9 cellular contexts compared by ENCODE assay signal in the genomic region with DNA sequence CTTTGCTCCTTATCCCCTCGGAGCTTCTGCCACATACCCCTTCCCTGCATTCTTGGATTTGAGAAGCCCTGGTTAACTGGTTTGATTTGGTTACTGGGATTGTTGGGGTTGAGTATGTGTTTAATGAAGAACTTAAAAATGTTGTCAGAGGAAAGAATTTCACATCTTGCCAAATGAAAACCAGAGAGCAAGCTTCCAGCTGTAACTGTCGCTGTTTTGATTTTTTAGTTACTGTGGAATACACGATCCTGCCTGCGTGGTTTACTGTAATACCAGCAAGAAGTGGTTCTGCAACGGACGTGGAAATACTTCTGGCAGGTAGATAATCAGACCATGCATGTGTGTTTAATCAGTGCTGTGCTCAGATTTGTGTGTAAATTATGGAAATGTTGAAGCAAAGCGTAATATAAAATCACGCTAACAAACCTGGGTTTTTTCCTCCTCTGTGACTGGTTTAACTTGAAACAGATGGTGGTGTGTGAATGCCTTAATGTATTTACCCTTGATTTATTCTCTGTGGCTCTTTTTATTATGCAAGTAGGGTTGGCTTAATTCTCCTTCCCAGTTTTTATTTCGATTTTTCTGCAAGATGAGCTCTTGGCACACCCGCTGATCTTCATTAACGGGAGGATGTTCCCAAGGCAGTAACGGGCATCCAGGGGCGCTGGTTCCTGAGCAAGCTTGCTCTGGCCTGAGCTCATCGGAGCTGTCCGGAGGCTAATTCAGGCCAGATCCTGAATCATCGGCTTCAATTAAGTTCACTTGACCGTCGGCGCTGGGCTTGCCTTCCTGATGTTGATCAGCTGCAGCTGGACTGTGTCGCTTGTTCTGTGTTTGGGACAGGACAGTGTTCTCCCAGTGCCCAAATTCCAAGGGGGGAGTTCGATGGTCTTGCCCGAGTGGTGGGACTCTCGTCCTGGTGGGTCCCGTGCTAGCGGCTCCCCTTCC. TPM values are rescaled to one million over a fixed set of nuclear protein-coding genes. Genes with fewer than 3 reads are reported as not detected.
DNase-seq lines count a peak whose midpoint lies in the region; ATAC-seq and TF ChIP-seq lines count a peak whose summit lies in the region.
"Had no signal": no experiment of that assay in that cellular context is flagged by ENCODE, and none has a peak within 500 bp of the region (broad histone marks: within the 10 kb centered on the region; RNA-seq: fewer than 3 reads in every experiment).

No MANE protein-coding gene starts in this region.

- peaks cover 62% of the 10 kb centered on the region for H3K4me1 ChIP-seq in mammary epithelial cell (ENCODE audit: insufficient read depth, low read length)
- peaks cover 34% of the 10 kb centered on the region for H3K4me1 ChIP-seq in mucosa of stomach (ENCODE audit: control insufficient read depth, insufficient read depth, low read length)
- no peaks in the 10 kb centered on the region for H3K4me1 ChIP-seq in aorta (ENCODE audit: control insufficient read depth in 1 of 2, insufficient read depth in 2 of 2, low read length in 2 of 2)

- no peak overlapping the region for H3K4me2 ChIP-seq in mammary epithelial cell (ENCODE audit: insufficient read depth, low read depth, low read length)

- H3K9ac ChIP-seq in mammary epithelial cell (ENCODE audit: insufficient read depth, low read length) (no peak overlapping the region), mucosa of stomach (ENCODE audit: low read length) (peak overlapping the region; percentile 19)

- H3K4me3 Mint-ChIP-seq in MCF 10A (ENCODE audit: unreplicated experiment), result no peak overlapping the region

- BruUV-seq in MCF 10A (replicated peaks; lab: Mats Ljungman, UMichigan), result no TSS peak
- no TSS peak for BruUV-seq in mammary epithelial cell (replicated peaks; lab: Mats Ljungman, UMichigan)

- ATAC-seq in aorta (ENCODE audit: low FRiP score), result peak; percentile 56
- no peak for ATAC-seq in GM18505 (IDR thresholded peaks at IDR 0.05; ENCODE audit: unreplicated experiment)

- DNase-seq in MCF 10A (ENCODE audit: unreplicated experiment) (no peak), mammary epithelial cell (no peak), dorsolateral prefrontal cortex (no peak), aorta (peak; percentile 70 to 80), globus pallidus (ENCODE audit: low spot score) (no peak), DMS 273 treated with DMSO at 0.1 percent for 48 hours (lab: John Stamatoyannopoulos, UW) (no peak)

- 70% methylated on average over 25 of the region's 25 CpGs for WGBS in mammary epithelial cell (ENCODE audit: low coverage, missing lambda C conversion rate)
- 72 to 73% methylated on average over 25 of the region's 25 CpGs for WGBS in aorta, 2 donors

- dilution Hi-C loops in mammary epithelial cell (cut with HindIII; ENCODE audit: low sequenced_read_pairs), result loop anchor here (5.0 kb wide), 2 partner anchors 80 to 90 kb away; no protein-coding TSS in a partner anchor

- H3K9me3 ChIP-seq in mammary epithelial cell (replicated peaks; ENCODE audit: insufficient read depth, low read length), result no peaks in the 10 kb centered on the region
- no peaks in the 10 kb centered on the region for H3K9me3 ChIP-seq in mucosa of stomach (ENCODE audit: control insufficient read depth, low read length)
- no peaks in the 10 kb centered on the region for H3K9me3 ChIP-seq in aorta (ENCODE audit: control insufficient read depth, low read length)

- peaks cover 73% of the 10 kb centered on the region for H3K36me3 Mint-ChIP-seq in MCF 10A (ENCODE audit: insufficient read depth, unreplicated experiment)

- TF ChIP-seq CTCF in MCF 10A (IDR thresholded peaks at IDR 0.05; ENCODE audit: unreplicated experiment), result no peak
- no peak for TF ChIP-seq CTCF in mammary epithelial cell (conservative IDR thresholded peaks at IDR 0.05 in 1 of 2, IDR thresholded peaks at IDR 0.05 in 1 of 2; ENCODE audit: extremely low read depth in 1 of 2, insufficient read depth in 1 of 2, low read depth in 1 of 2, low read length in 2 of 2)
- TF ChIP-seq CTCF in dorsolateral prefrontal cortex (IDR thresholded peaks at IDR 0.05 in 54 of 56, conservative IDR thresholded peaks at IDR 0.05 in 2 of 56; ENCODE audit: low read depth in 1 of 56, partially characterized antibody in 56 of 56), result peak in 20 of 56 donors; percentile 0 to 41 (median 19)

- H2AFZ ChIP-seq in mammary epithelial cell (ENCODE audit: low read depth, low read length), result no peak overlapping the region

- H3K27ac Mint-ChIP-seq in MCF 10A (ENCODE audit: low read depth, unreplicated experiment), result peak overlapping the region; percentile 46

- H3K27me3 Mint-ChIP-seq in MCF 10A (ENCODE audit: insufficient read depth, unreplicated experiment), result no peaks in the 10 kb centered on the region

- H3K79me2 ChIP-seq in mammary epithelial cell (ENCODE audit: insufficient read depth, low read length), result peaks cover 88% of the 10 kb centered on the region

- no peaks in the 10 kb centered on the region for H3K9me3 Mint-ChIP-seq in MCF 10A (ENCODE audit: unreplicated experiment)

- H3K27ac ChIP-seq in mammary epithelial cell (ENCODE audit: insufficient read depth, low read depth, low read length) (no peak overlapping the region), dorsolateral prefrontal cortex (peak overlapping the region in 57 of 59 donors; percentile 44 to 93 (median 80)), aorta (ENCODE audit: low read depth in 1 of 2, low read length in 2 of 2) (peak overlapping the region in 1 of 2 donors; percentile 19)

- H3K4me3 ChIP-seq in mammary epithelial cell (replicated peaks in 1 of 3; ENCODE audit: insufficient read depth in 1 of 3, low read depth in 2 of 3, low read length in 3 of 3) (no peak overlapping the region), dorsolateral prefrontal cortex (peak overlapping the region in 18 of 59 donors; percentile 2 to 35 (median 17)), mucosa of stomach (ENCODE audit: low read length) (no peak overlapping the region), aorta (ENCODE audit: low read length in 2 of 2) (no peak overlapping the region)

- CTCF ChIA-PET in MCF 10A (lab: Yijun Ruan, JAX) (interaction anchor here (0.5 to 7.7 kb wide), 38 partner anchors 9 to 449 kb away, joined by 3 to 69 read pairs (median 4); a partner anchor contains a TSS), mammary epithelial cell (lab: Charles Lee; ENCODE audit: low non-redundant PET) (interaction anchor here (0.6 to 1.3 kb wide), 7 partner anchors 16 to 378 kb away, joined by 3 to 15 read pairs (median 6); a partner anchor contains a TSS)

- peaks cover 8% of the 10 kb centered on the region for H4K20me1 ChIP-seq in mammary epithelial cell (ENCODE audit: insufficient read depth, low read length)

- intact Hi-C loops in MCF 10A (cut with micrococcal nuclease) (loop anchor here (1.0 kb wide), 2 partner anchors 74 to 253 kb away; no protein-coding TSS in a partner anchor), mammary epithelial cell (cut with micrococcal nuclease) (loop anchor here (1.0 to 5.0 kb wide), 6 partner anchors 15 to 395 kb away; no protein-coding TSS in a partner anchor), dorsolateral prefrontal cortex (cut with DNase I) (loop anchor here (2.0 to 5.0 kb wide), 5 partner anchors 165 to 395 kb away; a partner anchor contains a TSS), aorta (cut with DNase I) (loop anchor here (2.0 to 10.0 kb wide), 5 partner anchors 163 to 393 kb away; a partner anchor contains a TSS)

- H3K27me3 ChIP-seq in mammary epithelial cell (ENCODE audit: insufficient read depth, low read length) (no peaks in the 10 kb centered on the region), dorsolateral prefrontal cortex (no peaks in the 10 kb centered on the region), mucosa of stomach (ENCODE audit: control insufficient read depth, insufficient read depth, low read length) (no peaks in the 10 kb centered on the region), aorta (ENCODE audit: control insufficient read depth in 1 of 2, insufficient read depth in 2 of 2, low read length in 1 of 2) (no peaks in the 10 kb centered on the region)

- in situ Hi-C loops in mammary epithelial cell (cut with MboI; ENCODE audit: low sequenced_read_pairs in 2 of 2), result loop anchor here in 1 of 2 donors (10.0 kb wide), 2 partner anchors 253 to 393 kb away; no protein-coding TSS in a partner anchor

- no peak for TF ChIP-seq POLR2A in GM18505 (IDR thresholded peaks at IDR 0.05; ENCODE audit: borderline replicate concordance, extremely low read depth, insufficient read depth, insufficient read length)

- POLR2A ChIA-PET in MCF 10A (lab: Yijun Ruan, JAX), result interaction anchor here (0.9 to 4.0 kb wide), 5 partner anchors 16 to 276 kb away, joined by 3 to 12 read pairs (median 5); a partner anchor contains a TSS

- peaks cover 7% of the 10 kb centered on the region for H3K36me3 ChIP-seq in mammary epithelial cell (ENCODE audit: insufficient read depth, low read length)
- peaks cover 30% of the 10 kb centered on the region for H3K36me3 ChIP-seq in mucosa of stomach (ENCODE audit: control insufficient read depth, insufficient read depth, low read length)
- peaks cover 0 to 2% of the 10 kb centered on the region in 2 donors for H3K36me3 ChIP-seq in aorta (ENCODE audit: control insufficient read depth in 1 of 2, insufficient read depth in 2 of 2, low read length in 1 of 2)

- peaks cover 20% of the 10 kb centered on the region for H3K4me1 Mint-ChIP-seq in MCF 10A (ENCODE audit: insufficient read depth, unreplicated experiment)

RNA-seq across cellular contexts. Expression of a gene that starts 16.0 kb away (rescaled TPM):
- total RNA-seq in MCF 10A (2022) (79.8 and 85.0 TPM in 2 replicates), mammary epithelial cell (10 to 100 TPM; 74.5 to 82.0 TPM), dorsolateral prefrontal cortex (100 to 1,000 TPM in 4 of 120 experiments, 10 to 100 TPM in 116; 53.7 to 101 (median 75.4) TPM), aorta (10 to 100 TPM; 53.7 to 75.6 TPM)
- polyA plus RNA-seq in mammary epithelial cell (49.9 TPM), aorta (10 to 100 TPM; 16.5 to 40.4 TPM)
- polyA minus RNA-seq in mammary epithelial cell, result 163 TPM

RNA-seq across cellular contexts. Expression of a gene that starts 48.2 kb away (rescaled TPM):
- total RNA-seq in MCF 10A (2022) (not detected in 2 replicates), mammary epithelial cell (1 to 10 TPM in 1 of 2 donors, under 1 TPM in 1; 0.33 to 1.4 TPM), dorsolateral prefrontal cortex (100 to 1,000 TPM in 106 of 120 experiments, 10 to 100 TPM in 14; 81.6 to 211 (median 120) TPM), aorta (1 to 10 TPM in 1 of 2 donors, under 1 TPM in 1; 0.49 to 3.3 TPM)
- polyA plus RNA-seq in mammary epithelial cell (0.65 TPM), aorta (1 to 10 TPM in 1 of 2 donors, under 1 TPM in 1; 0.51 to 1.3 TPM)
- not detected for polyA minus RNA-seq in mammary epithelial cell

RNA-seq across cellular contexts. Expression of a gene that starts 56.7 kb away (rescaled TPM):
- total RNA-seq in MCF 10A (2022) (not detected in 2 replicates), mammary epithelial cell (1 to 10 TPM in 1 of 2 donors, not detected in 1; 1.2 TPM), dorsolateral prefrontal cortex (under 1 TPM in 7 of 120 experiments, not detected in 113; 0.21 to 0.63 (median 0.39) TPM), aorta (100 to 1,000 TPM in 1 of 2 donors, 10 to 100 TPM in 1; 15.8 to 142 TPM)
- polyA plus RNA-seq in mammary epithelial cell (not detected), aorta (10 to 100 TPM in 1 of 2 donors, 1 to 10 TPM in 1; 9.8 to 14.4 TPM)
- not detected for polyA minus RNA-seq in mammary epithelial cell
- total RNA-seq: left colon had no signal

Comparison
In these comparisons a context has a peak if more than half of its experiments do, and no peak if none do; other contexts are left out.
1. DNase-seq: peak in aorta (2 of 2); none in MCF 10A (single experiment), mammary epithelial cell (single experiment), dorsolateral prefrontal cortex (0 of 10), globus pallidus (single experiment) and DMS 273 treated with DMSO at 0.1 percent for 48 hours (single experiment).
2. RNA of a gene that starts 48.2 kb away (total RNA-seq): 81.6 to 211 TPM in dorsolateral prefrontal cortex; 0.49 to 3.3 TPM in aorta, 0.33 to 1.4 TPM in mammary epithelial cell and not detected in MCF 10A; every median in the first group is over 10 times any median in the second.
3. RNA of a gene that starts 56.7 kb away (total RNA-seq): 15.8 to 142 TPM in aorta; 1.2 TPM in mammary epithelial cell, not detected in MCF 10A and 0.21 to 0.63 TPM in dorsolateral prefrontal cortex; every median in the first group is over 4 times any median in the second.